In the genomic region with DNA sequence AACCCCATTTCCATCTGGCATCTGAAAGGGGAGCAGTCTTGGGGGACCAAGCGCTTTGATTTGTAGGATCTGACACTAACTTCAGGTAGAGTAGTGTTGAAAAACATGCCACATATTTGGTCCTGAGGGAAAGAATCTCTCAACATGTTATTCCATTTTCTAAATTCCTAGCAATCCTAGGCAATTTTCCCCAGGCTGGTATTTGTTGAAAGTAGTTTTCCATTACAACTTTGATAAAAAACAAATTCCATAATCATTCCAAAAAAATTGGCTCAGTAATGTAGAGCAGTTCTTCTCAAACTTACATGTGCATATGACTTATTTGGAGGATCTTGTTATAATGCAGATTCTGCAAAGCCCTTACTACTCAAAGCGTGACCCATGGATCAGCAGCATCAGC, we compare ENCODE assay signal across 28 cellular contexts.
"Had no signal": no experiment of that assay in that cellular context is flagged by ENCODE, and none has a peak within 500 bp of the region (broad histone marks: within the 10 kb centered on the region; RNA-seq: fewer than 3 reads in every experiment).

No MANE protein-coding gene starts in this region.

- H3K27me3 ChIP-seq: ascending aorta, breast epithelium, cardiac muscle cell, colonic mucosa, esophagus muscularis mucosa had no signal

- H3K9me3 ChIP-seq: colonic mucosa had no signal

- H3K27ac ChIP-seq: ascending aorta, breast epithelium, cardiac muscle cell, colonic mucosa, dorsolateral prefrontal cortex, esophagus muscularis mucosa, VCaP had no signal

- H3K4me3 ChIP-seq: ascending aorta, breast epithelium, cardiac muscle cell, colonic mucosa, dorsolateral prefrontal cortex, esophagus muscularis mucosa had no signal

- DNase-seq: activated CD4-positive, alpha-beta memory T cell treated with anti-CD3 and anti-CD28 coated beads, Interleukin-2, amount 10 ng/mL, durations not matched to agents 7 days and 5 days; activated CD4-positive, alpha-beta T cell treated with anti-CD3 and anti-CD28 coated beads for 1 hour; activated CD4-positive, alpha-beta T cell treated with anti-CD3 and anti-CD28 coated beads for 4 hours; activated CD4-positive, alpha-beta T cell treated with anti-CD3 and anti-CD28 coated beads, Interleukin-2, amount 10 ng/mL, durations not matched to agents 7 days and 5 days; activated CD4-positive, alpha-beta T cell treated with anti-CD3 and anti-CD28 coated beads, Interleukin-2, amount 50 U/mL, for 4 hours; activated CD8-positive, alpha-beta memory T cell treated with anti-CD3 and anti-CD28 coated beads, Interleukin-2, amount 50 U/mL, for 48 hours; activated gamma-delta T cell; activated naive CD4-positive, alpha-beta T cell; activated naive CD4-positive, alpha-beta T cell treated with anti-CD3 and anti-CD28 coated beads, Interleukin-2, amount 10 ng/mL, durations not matched to agents 7 days and 5 days; activated naive CD8-positive, alpha-beta T cell treated with anti-CD3 and anti-CD28 coated beads, Interleukin-2, amount 10 ng/mL, durations not matched to agents 7 days and 5 days; activated T-cell treated with anti-CD3 and anti-CD28 coated beads for 4 hours; activated T-cell treated with anti-CD3 and anti-CD28 coated beads, Interleukin-2, amount 50 U/mL, for 24 hours; activated T-cell treated with anti-CD3 and anti-CD28 coated beads, Interleukin-2, amount 50 U/mL, for 72 hours; amygdala; central memory CD4-positive, alpha-beta T cell; cerebellar nuclear complex; colonic mucosa; dorsolateral prefrontal cortex; effector memory CD8-positive, alpha-beta T cell; erythroblast; foreskin fibroblast; head of caudate nucleus; T-helper 2 cell had no signal

- H3K36me3 ChIP-seq: ascending aorta, breast epithelium, cardiac muscle cell, colonic mucosa, esophagus muscularis mucosa had no signal

- H3K4me1 ChIP-seq: ascending aorta, breast epithelium, colonic mucosa, esophagus muscularis mucosa had no signal
